ENCODE assay signal across 1 cellular context in the genomic region with DNA sequence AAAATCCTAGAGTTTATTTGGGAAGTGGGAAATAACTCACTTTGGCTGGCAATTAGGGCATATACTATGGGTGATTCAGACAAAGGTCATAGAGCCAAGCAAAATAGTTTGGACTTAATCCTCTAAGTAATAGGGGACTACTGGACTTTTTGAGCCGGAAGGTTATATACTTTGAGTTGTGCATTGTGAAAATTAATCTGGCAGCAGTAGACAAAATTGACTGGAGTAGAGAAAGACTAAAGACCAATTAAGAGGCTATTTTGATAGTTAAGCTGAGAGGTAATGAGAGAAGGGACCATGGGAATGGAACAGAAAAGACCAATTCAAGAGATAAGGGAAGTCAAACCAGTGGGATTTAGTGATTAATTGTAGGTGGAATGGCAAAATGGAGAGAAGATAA.
TF ChIP-seq lines count a peak whose summit lies in the region.

No MANE protein-coding gene starts in this region.

TF ChIP-seq in WTC11, 78 proteins besides CTCF, POLR2A, EP300 and RAD21 (continued from another document):
- TF ChIP-seq, protein P1, sequence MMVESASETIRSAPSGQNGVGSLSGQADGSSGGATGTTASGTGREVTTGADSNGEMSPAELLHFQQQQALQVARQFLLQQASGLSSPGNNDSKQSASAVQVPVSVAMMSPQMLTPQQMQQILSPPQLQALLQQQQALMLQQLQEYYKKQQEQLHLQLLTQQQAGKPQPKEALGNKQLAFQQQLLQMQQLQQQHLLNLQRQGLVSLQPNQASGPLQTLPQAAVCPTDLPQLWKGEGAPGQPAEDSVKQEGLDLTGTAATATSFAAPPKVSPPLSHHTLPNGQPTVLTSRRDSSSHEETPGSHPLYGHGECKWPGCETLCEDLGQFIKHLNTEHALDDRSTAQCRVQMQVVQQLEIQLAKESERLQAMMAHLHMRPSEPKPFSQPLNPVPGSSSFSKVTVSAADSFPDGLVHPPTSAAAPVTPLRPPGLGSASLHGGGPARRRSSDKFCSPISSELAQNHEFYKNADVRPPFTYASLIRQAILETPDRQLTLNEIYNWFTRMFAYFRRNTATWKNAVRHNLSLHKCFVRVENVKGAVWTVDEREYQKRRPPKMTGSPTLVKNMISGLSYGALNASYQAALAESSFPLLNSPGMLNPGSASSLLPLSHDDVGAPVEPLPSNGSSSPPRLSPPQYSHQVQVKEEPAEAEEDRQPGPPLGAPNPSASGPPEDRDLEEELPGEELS (CRISPR knock-in tag; IDR thresholded peaks at IDR 0.05): no peak
- TF ChIP-seq, protein P2, sequence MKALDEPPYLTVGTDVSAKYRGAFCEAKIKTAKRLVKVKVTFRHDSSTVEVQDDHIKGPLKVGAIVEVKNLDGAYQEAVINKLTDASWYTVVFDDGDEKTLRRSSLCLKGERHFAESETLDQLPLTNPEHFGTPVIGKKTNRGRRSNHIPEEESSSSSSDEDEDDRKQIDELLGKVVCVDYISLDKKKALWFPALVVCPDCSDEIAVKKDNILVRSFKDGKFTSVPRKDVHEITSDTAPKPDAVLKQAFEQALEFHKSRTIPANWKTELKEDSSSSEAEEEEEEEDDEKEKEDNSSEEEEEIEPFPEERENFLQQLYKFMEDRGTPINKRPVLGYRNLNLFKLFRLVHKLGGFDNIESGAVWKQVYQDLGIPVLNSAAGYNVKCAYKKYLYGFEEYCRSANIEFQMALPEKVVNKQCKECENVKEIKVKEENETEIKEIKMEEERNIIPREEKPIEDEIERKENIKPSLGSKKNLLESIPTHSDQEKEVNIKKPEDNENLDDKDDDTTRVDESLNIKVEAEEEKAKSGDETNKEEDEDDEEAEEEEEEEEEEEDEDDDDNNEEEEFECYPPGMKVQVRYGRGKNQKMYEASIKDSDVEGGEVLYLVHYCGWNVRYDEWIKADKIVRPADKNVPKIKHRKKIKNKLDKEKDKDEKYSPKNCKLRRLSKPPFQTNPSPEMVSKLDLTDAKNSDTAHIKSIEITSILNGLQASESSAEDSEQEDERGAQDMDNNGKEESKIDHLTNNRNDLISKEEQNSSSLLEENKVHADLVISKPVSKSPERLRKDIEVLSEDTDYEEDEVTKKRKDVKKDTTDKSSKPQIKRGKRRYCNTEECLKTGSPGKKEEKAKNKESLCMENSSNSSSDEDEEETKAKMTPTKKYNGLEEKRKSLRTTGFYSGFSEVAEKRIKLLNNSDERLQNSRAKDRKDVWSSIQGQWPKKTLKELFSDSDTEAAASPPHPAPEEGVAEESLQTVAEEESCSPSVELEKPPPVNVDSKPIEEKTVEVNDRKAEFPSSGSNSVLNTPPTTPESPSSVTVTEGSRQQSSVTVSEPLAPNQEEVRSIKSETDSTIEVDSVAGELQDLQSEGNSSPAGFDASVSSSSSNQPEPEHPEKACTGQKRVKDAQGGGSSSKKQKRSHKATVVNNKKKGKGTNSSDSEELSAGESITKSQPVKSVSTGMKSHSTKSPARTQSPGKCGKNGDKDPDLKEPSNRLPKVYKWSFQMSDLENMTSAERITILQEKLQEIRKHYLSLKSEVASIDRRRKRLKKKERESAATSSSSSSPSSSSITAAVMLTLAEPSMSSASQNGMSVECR (CRISPR knock-in tag; IDR thresholded peaks at IDR 0.05; ENCODE audit: borderline replicate concordance): no peak
- no peak for TF ChIP-seq NFE2L1 (CRISPR knock-in tag; IDR thresholded peaks at IDR 0.05)
- TF ChIP-seq, protein P3, sequence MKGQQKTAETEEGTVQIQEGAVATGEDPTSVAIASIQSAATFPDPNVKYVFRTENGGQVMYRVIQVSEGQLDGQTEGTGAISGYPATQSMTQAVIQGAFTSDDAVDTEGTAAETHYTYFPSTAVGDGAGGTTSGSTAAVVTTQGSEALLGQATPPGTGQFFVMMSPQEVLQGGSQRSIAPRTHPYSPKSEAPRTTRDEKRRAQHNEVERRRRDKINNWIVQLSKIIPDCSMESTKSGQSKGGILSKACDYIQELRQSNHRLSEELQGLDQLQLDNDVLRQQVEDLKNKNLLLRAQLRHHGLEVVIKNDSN (CRISPR knock-in tag; IDR thresholded peaks at IDR 0.05): no peak
- TF ChIP-seq, protein P4, sequence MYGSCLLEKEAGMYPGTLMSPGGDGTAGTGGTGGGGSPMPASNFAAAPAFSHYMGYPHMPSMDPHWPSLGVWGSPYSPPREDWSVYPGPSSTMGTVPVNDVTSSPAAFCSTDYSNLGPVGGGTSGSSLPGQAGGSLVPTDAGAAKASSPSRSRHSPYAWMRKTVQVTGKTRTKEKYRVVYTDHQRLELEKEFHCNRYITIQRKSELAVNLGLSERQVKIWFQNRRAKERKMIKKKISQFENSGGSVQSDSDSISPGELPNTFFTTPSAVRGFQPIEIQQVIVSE (CRISPR knock-in tag; IDR thresholded peaks at IDR 0.05; ENCODE audit: borderline replicate concordance): no peak
TF ChIP-seq in WTC11: peak in this region for 0.
